Comparison of ENCODE assay signal across 10 cellular contexts in genomic region chr5:131671409-131671808, GRCh38. TPM values are rescaled to one million over a fixed set of nuclear protein-coding genes. Genes with fewer than 3 reads are reported as not detected.
A peak's percentile ranks its signal among the peaks of the same experiment; 100 is the strongest.
DNase-seq lines count a peak whose midpoint lies in the region; ATAC-seq, FAIRE-seq and TF ChIP-seq lines count a peak whose summit lies in the region.
"Had no signal": no experiment of that assay in that cellular context is flagged by ENCODE, and none has a peak within 500 bp of the region (broad histone marks: within the 10 kb centered on the region; RNA-seq: fewer than 3 reads in every experiment).

No MANE protein-coding gene starts in this region.

- H3K4me3 ChIP-seq in fibroblast of pulmonary artery (replicated peaks; ENCODE audit: low read depth, low read length): no peak overlapping the region
- H3K4me3 ChIP-seq in stomach: no peak overlapping the region
- no peak overlapping the region for H3K4me3 ChIP-seq in body of pancreas

- H3K27me3 ChIP-seq in stomach: no peaks in the 10 kb centered on the region
- no peaks in the 10 kb centered on the region for H3K27me3 ChIP-seq in body of pancreas

- peaks cover 8 to 84% (median 59%) of the 10 kb centered on the region in 4 donors for H3K36me3 ChIP-seq in stomach
- peaks cover 0 to under 1% of the 10 kb centered on the region in 2 donors for H3K36me3 ChIP-seq in body of pancreas (replicated peaks in 1 of 2; ENCODE audit: insufficient read depth in 1 of 2, low read depth in 2 of 2)

- H3K9me3 ChIP-seq in stomach (no peaks in the 10 kb centered on the region), body of pancreas (no peaks in the 10 kb centered on the region)

- no peak for DNase-seq in GM19239 (ENCODE audit: insufficient read length, low spot score)
- peak; percentile 6 for DNase-seq in fibroblast of pulmonary artery (ENCODE audit: low read depth)
- DNase-seq in stomach: no peak
- DNase-seq in cortex of kidney (lab: John Stamatoyannopoulos, UW): no peak
- no peak for DNase-seq in stimulated activated CD4-positive, alpha-beta T cell treated with anti-CD3 and anti-CD28 coated beads, Interleukin-15, amount 100 ng/mL, for 24 hours
- no peak for DNase-seq in D341Med (ENCODE audit: low spot score)
- DNase-seq in body of pancreas: no peak
- DNase-seq: RPMI8226 had no signal

- TF ChIP-seq EP300 in stomach (IDR thresholded peaks at IDR 0.05): no peak

- no peak for TF ChIP-seq CTCF in fibroblast of pulmonary artery (IDR thresholded peaks at IDR 0.05; ENCODE audit: low read length, missing control alignments)
- no peak for TF ChIP-seq CTCF in stomach (IDR thresholded peaks at IDR 0.05)
- no peak for TF ChIP-seq CTCF in body of pancreas (IDR thresholded peaks at IDR 0.05)

- peak; percentile 64 for FAIRE-seq in GM19239 (lab: Jason Lieb, UNC)
- FAIRE-seq: keratinocyte had no signal

- intact Hi-C loops in stomach (cut with DNase I; ENCODE audit: low total_unique reads): no loop called here
- intact Hi-C loops in body of pancreas (cut with DNase I): no loop called here

- H3K4me1 ChIP-seq in stomach (peaks cover 9 to 39% (median 28%) of the 10 kb centered on the region in 4 donors), body of pancreas (peaks cover 19% of the 10 kb centered on the region)

- peak; percentile 61 for ATAC-seq in HG03354 (IDR thresholded peaks at IDR 0.05; ENCODE audit: poor library complexity, severe bottlenecking, unreplicated experiment)
- ATAC-seq in body of pancreas: no peak

- no peak for TF ChIP-seq POLR2A in stomach (IDR thresholded peaks at IDR 0.05)
- no peak for TF ChIP-seq POLR2A in body of pancreas (IDR thresholded peaks at IDR 0.05)

- H3K27ac ChIP-seq in stomach (peak overlapping the region in 4 of 5 donors; percentile 67 to 76 (median 72)), body of pancreas (peak overlapping the region in 1 of 4 donors; percentile 48)

RNA-seq across cellular contexts. Expression of gene RAPGEF6, which starts 36.4 kb away (rescaled TPM):
- total RNA-seq in stomach (10 to 100 TPM; 17.9 to 43.9 (median 24.2) TPM), body of pancreas (10 to 100 TPM in 1 of 2 donors, 1 to 10 TPM in 1; 8.6 to 13.0 TPM)
- polyA plus RNA-seq in stomach: 1 to 10 TPM; 1.4 to 2.4 (median 1.7) TPM
